ENCODE assay signal across 13 cellular contexts in genomic region chr22:26416670-26417270, GRCh38. TPM values are rescaled to one million over a fixed set of nuclear protein-coding genes. Genes with fewer than 3 reads are reported as not detected.
DNase-seq lines count a peak whose midpoint lies in the region; ATAC-seq and TF ChIP-seq lines count a peak whose summit lies in the region.
"Had no signal": no experiment of that assay in that cellular context is flagged by ENCODE, and none has a peak within 500 bp of the region (broad histone marks: within the 10 kb centered on the region; RNA-seq: fewer than 3 reads in every experiment).

No MANE protein-coding gene starts in this region.

- H3K9me2 ChIP-seq in GM23338 (ENCODE audit: insufficient read depth) = 0 out of 2 replicates have a peak, but pooled peaks cover 4% of the 10 kb centered on the region

- H3K4me1 ChIP-seq in GM23338 (ENCODE audit: insufficient read depth) (peaks cover 8% of the 10 kb centered on the region), esophagus muscularis mucosa (peaks cover 0 to 26% (median 12%) of the 10 kb centered on the region in 4 donors)

- no peaks in the 10 kb centered on the region for H3K79me2 ChIP-seq in GM23338 (replicated peaks; ENCODE audit: insufficient read depth)

- no peak for TF ChIP-seq EP300 in esophagus muscularis mucosa (IDR thresholded peaks at IDR 0.05)

- H3K4me2 ChIP-seq in GM23338 = no peak overlapping the region

- POLR2A ChIA-PET in RWPE1 (lab: Yijun Ruan, JAX; ENCODE audit: low non-redundant PET) = no interaction called here

- TF ChIP-seq POLR2A in esophagus muscularis mucosa (IDR thresholded peaks at IDR 0.05; ENCODE audit: low read depth) = no peak

- peak overlapping the region; percentile 19; the same call in 1 of the 2 replicates for H2AFZ ChIP-seq in GM23338

- WGBS in esophagus muscularis mucosa = 35% methylated on average over 8 of the region's 8 CpGs

- H3K4me3 Mint-ChIP-seq in GM23338 = no peak overlapping the region
- H3K4me3 Mint-ChIP-seq: activated CD8-positive, alpha-beta T cell treated with anti-CD3 and anti-CD28 coated beads for 36 hours; neural crest cell had no signal

- H3K9me3 ChIP-seq in esophagus muscularis mucosa = no peaks in the 10 kb centered on the region
- H3K9me3 ChIP-seq: heart right ventricle had no signal

- peaks cover 27% of the 10 kb centered on the region for H3K4me1 Mint-ChIP-seq in GM23338
- H3K4me1 Mint-ChIP-seq: neural crest cell had no signal

- ATAC-seq in GM23338 (peak; percentile 94), GM18873 (IDR thresholded peaks at IDR 0.05; ENCODE audit: low FRiP score, unreplicated experiment) (no peak), HG02588 (IDR thresholded peaks at IDR 0.05; ENCODE audit: unreplicated experiment) (no peak)
- ATAC-seq: activated CD8-positive, alpha-beta T cell treated with anti-CD3 and anti-CD28 coated beads for 36 hours had no signal

- H3K27ac Mint-ChIP-seq in GM23338 = no peak overlapping the region
- H3K27ac Mint-ChIP-seq: activated CD8-positive, alpha-beta T cell treated with anti-CD3 and anti-CD28 coated beads for 36 hours had no signal

- no peaks in the 10 kb centered on the region for H4K20me1 ChIP-seq in GM23338 (replicated peaks; ENCODE audit: insufficient read depth)

- H3K4me3 ChIP-seq in GM23338 (no peak overlapping the region), esophagus muscularis mucosa (no peak overlapping the region)
- H3K4me3 ChIP-seq: heart right ventricle had no signal

- H3K9me3 Mint-ChIP-seq in GM23338 = no peaks in the 10 kb centered on the region
- H3K9me3 Mint-ChIP-seq: activated CD8-positive, alpha-beta T cell treated with anti-CD3 and anti-CD28 coated beads for 36 hours; neural crest cell had no signal

- H3K27me3 ChIP-seq in GM23338 (ENCODE audit: insufficient read depth) (no peaks in the 10 kb centered on the region), esophagus muscularis mucosa (peaks cover 0 to 44% (median 0%) of the 10 kb centered on the region in 4 donors)

- H3K36me3 ChIP-seq in GM23338 (ENCODE audit: insufficient read depth) (no peaks in the 10 kb centered on the region), esophagus muscularis mucosa (no peaks in the 10 kb centered on the region)
- H3K36me3 ChIP-seq: heart right ventricle had no signal

- TF ChIP-seq CTCF in GM23338 (conservative IDR thresholded peaks at IDR 0.05; ENCODE audit: low read depth in 2 of 2) (no peak), RWPE1 (conservative IDR thresholded peaks at IDR 0.05; ENCODE audit: low read depth) (no peak), esophagus muscularis mucosa (IDR thresholded peaks at IDR 0.05) (no peak)

- DNase-seq in GM23338 (ENCODE audit: low spot score) (peak; percentile 83), RWPE1 (ENCODE audit: low spot score) (peak; percentile 79), fibroblast of gingiva (ENCODE audit: low read depth) (peak; percentile 68), renal cortical epithelial cell (ENCODE audit: low read depth) (peak; percentile 67), NCI-H2227 (lab: John Stamatoyannopoulos, UW; ENCODE audit: unreplicated experiment) (no peak), esophagus muscularis mucosa (ENCODE audit: extremely low spot score) (no peak)
- DNase-seq: activated CD8-positive, alpha-beta T cell treated with anti-CD3 and anti-CD28 coated beads for 36 hours; heart right ventricle; NCI-H1417; SHP77 treated with DMSO at 0.1 percent for 48 hours had no signal

- peaks cover 3% of the 10 kb centered on the region for H3K27me3 Mint-ChIP-seq in GM23338 (ENCODE audit: insufficient read depth, low read depth, poor library complexity)

- CTCF ChIA-PET in RWPE1 (lab: Yijun Ruan, JAX) = no interaction called here

- H3K27ac ChIP-seq in GM23338 (ENCODE audit: low read depth) (no peak overlapping the region), RWPE1 (peak overlapping the region; percentile 79), esophagus muscularis mucosa (replicated peaks in 1 of 4) (no peak overlapping the region)
- H3K27ac ChIP-seq: heart right ventricle had no signal

- no peaks in the 10 kb centered on the region for H3K36me3 Mint-ChIP-seq in GM23338 (ENCODE audit: low read depth)

- intact Hi-C loops in esophagus muscularis mucosa (cut with DNase I) = no loop called here

- no peaks in the 10 kb centered on the region; the same call in 1 of the 2 replicates for H3F3A ChIP-seq in GM23338 (replicated peaks; ENCODE audit: low read depth)

TF ChIP-seq in GM23338, 12 proteins besides CTCF, POLR2A, EP300 and RAD21 (continues in another document):
- TF ChIP-seq POLR2AphosphoS5 (IDR thresholded peaks at IDR 0.05; ENCODE audit: low read depth) (no peak), EZH2 (IDR thresholded peaks at IDR 0.05; ENCODE audit: low read depth, unreplicated experiment) (no peak), ZNF331 (CRISPR knock-in tag; IDR thresholded peaks at IDR 0.05; ENCODE audit: low read depth) (no peak), EZH2phosphoT487 (IDR thresholded peaks at IDR 0.05; ENCODE audit: unreplicated experiment) (no peak), ZNF114 (CRISPR knock-in tag; IDR thresholded peaks at IDR 0.05) (no peak)
- TF ChIP-seq, protein P1, sequence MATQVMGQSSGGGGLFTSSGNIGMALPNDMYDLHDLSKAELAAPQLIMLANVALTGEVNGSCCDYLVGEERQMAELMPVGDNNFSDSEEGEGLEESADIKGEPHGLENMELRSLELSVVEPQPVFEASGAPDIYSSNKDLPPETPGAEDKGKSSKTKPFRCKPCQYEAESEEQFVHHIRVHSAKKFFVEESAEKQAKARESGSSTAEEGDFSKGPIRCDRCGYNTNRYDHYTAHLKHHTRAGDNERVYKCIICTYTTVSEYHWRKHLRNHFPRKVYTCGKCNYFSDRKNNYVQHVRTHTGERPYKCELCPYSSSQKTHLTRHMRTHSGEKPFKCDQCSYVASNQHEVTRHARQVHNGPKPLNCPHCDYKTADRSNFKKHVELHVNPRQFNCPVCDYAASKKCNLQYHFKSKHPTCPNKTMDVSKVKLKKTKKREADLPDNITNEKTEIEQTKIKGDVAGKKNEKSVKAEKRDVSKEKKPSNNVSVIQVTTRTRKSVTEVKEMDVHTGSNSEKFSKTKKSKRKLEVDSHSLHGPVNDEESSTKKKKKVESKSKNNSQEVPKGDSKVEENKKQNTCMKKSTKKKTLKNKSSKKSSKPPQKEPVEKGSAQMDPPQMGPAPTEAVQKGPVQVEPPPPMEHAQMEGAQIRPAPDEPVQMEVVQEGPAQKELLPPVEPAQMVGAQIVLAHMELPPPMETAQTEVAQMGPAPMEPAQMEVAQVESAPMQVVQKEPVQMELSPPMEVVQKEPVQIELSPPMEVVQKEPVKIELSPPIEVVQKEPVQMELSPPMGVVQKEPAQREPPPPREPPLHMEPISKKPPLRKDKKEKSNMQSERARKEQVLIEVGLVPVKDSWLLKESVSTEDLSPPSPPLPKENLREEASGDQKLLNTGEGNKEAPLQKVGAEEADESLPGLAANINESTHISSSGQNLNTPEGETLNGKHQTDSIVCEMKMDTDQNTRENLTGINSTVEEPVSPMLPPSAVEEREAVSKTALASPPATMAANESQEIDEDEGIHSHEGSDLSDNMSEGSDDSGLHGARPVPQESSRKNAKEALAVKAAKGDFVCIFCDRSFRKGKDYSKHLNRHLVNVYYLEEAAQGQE (IDR thresholded peaks at IDR 0.05; ENCODE audit: unreplicated experiment) = peak; percentile 54

RNA-seq across cellular contexts. Expression of gene ASPHD2, which starts 12.3 kb away (rescaled TPM):
- total RNA-seq in GM23338 (2014; rRNA removed; shearing (Covaris generic)) = 9.3 and 10.0 TPM in 2 replicates
- 6.0 and 8.3 TPM in 2 replicates for polyA plus RNA-seq in GM23338 (2016; fragmentation: Nextera tagmentation; extraction: Ambion mirVana)
- 5.4 and 5.6 TPM in 2 replicates for total RNA-seq in renal cortical epithelial cell
- 1 to 10 TPM in 2 of 4 donors, under 1 TPM in 2; 0.42 to 1.1 (median 0.88) TPM for total RNA-seq in esophagus muscularis mucosa

Comparison
In these comparisons a context has a peak if more than half of its experiments do, and no peak if none do; other contexts are left out.
1. DNase-seq: peak in GM23338 (single experiment), RWPE1 (single experiment), fibroblast of gingiva (single experiment) and renal cortical epithelial cell (single experiment); none in NCI-H2227 (single experiment) and esophagus muscularis mucosa (single experiment).